19 cellular contexts compared by ENCODE assay signal in the genomic region with DNA sequence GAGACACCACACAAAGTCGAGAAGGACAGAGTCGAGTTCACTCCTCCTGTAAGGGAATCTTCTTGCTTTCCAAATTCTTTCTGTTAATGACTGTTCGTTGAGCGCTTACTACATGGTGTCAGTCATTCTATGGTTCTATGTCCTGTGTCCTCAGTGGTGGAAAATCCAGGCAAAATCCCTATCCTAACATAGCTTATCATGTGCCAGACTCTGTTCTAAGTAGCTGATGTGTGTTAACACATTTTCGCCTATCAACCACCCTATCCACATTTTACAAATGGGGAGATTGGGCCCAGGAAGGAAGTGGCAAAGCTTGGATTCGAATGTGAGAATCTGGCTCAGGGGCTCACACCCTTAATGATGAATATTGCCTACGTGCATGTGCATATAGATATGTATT.
"Had no signal": no experiment of that assay in that cellular context is flagged by ENCODE, and none has a peak within 500 bp of the region (broad histone marks: within the 10 kb centered on the region; RNA-seq: fewer than 3 reads in every experiment).

No MANE protein-coding gene starts in this region.

- DNase-seq: colonic mucosa; effector CD4-positive, alpha-beta T cell; foreskin melanocyte; head of caudate nucleus; kidney glomerular epithelial cell; mammary epithelial cell; mucosa of descending colon; nephron progenitor cell; posterior cingulate gyrus; spleen; stimulated activated CD4-positive, alpha-beta T cell treated with anti-CD3 and anti-CD28 coated beads, Interleukin-15, amount 100 ng/mL, for 24 hours; stimulated activated CD4-positive, alpha-beta T cell treated with anti-CD3 and anti-CD28 coated beads, Interleukin-1b, Interleukin-23, amount 100 ng/mL, for 48 hours; stimulated activated CD4-positive, alpha-beta T cell treated with anti-CD3 and anti-CD28 coated beads, Interleukin-4, amount 100 ng/mL, for 24 hours; stimulated activated naive CD8-positive, alpha-beta T cell treated with anti-CD3 and anti-CD28 coated beads, Interleukin-15, amount 100 ng/mL, for 72 hours; trophoblast cell had no signal

- H3K36me3 Mint-ChIP-seq: stimulated activated memory B cell treated with anti-CD40 and anti-IgM and Interleukin-4, amounts not matched to agents 10 μg/mL and 1 μg/mL and 100 μg/mL, for 72 hours had no signal

- ATAC-seq: mucosa of descending colon; sciatic nerve; stimulated activated memory B cell treated with anti-CD40 and anti-IgM and Interleukin-4, amounts not matched to agents 10 μg/mL and 1 μg/mL and 100 μg/mL, for 72 hours; stimulated activated naive CD8-positive, alpha-beta T cell treated with anti-CD3 and anti-CD28 coated beads, Interleukin-15, amount 100 ng/mL, for 72 hours had no signal

- H3K9me3 ChIP-seq: colonic mucosa, mucosa of descending colon, spleen, thoracic aorta had no signal

- H3K27ac Mint-ChIP-seq: nephron progenitor cell; stimulated activated memory B cell treated with anti-CD40 and anti-IgM and Interleukin-4, amounts not matched to agents 10 μg/mL and 1 μg/mL and 100 μg/mL, for 72 hours; stimulated activated naive CD8-positive, alpha-beta T cell treated with anti-CD3 and anti-CD28 coated beads, Interleukin-15, amount 100 ng/mL, for 72 hours had no signal

- H3K9me3 Mint-ChIP-seq: stimulated activated memory B cell treated with anti-CD40 and anti-IgM and Interleukin-4, amounts not matched to agents 10 μg/mL and 1 μg/mL and 100 μg/mL, for 72 hours; stimulated activated naive CD8-positive, alpha-beta T cell treated with anti-CD3 and anti-CD28 coated beads, Interleukin-15, amount 100 ng/mL, for 72 hours had no signal

- H3K36me3 ChIP-seq: colonic mucosa, spleen, thoracic aorta had no signal

- H3K4me3 Mint-ChIP-seq: nephron progenitor cell; stimulated activated memory B cell treated with anti-CD40 and anti-IgM and Interleukin-4, amounts not matched to agents 10 μg/mL and 1 μg/mL and 100 μg/mL, for 72 hours; stimulated activated naive CD8-positive, alpha-beta T cell treated with anti-CD3 and anti-CD28 coated beads, Interleukin-15, amount 100 ng/mL, for 72 hours had no signal

- H3K4me2 ChIP-seq: hepatocyte had no signal

- H2AFZ ChIP-seq: hepatocyte had no signal

- H3K27ac ChIP-seq: colonic mucosa, hepatocyte, spleen, thoracic aorta had no signal

- H3K4me3 ChIP-seq: colonic mucosa, hepatocyte, mucosa of descending colon, spleen, thoracic aorta had no signal

- H3K4me1 ChIP-seq: colonic mucosa had no signal

- H3K27me3 ChIP-seq: colonic mucosa had no signal

- H3K79me2 ChIP-seq: hepatocyte had no signal
